Comparison of ENCODE assay signal across 8 cellular contexts in genomic region chr22:39135092-39135896, GRCh38. TPM values are rescaled to one million over a fixed set of nuclear protein-coding genes. Genes with fewer than 3 reads are reported as not detected.
A peak's percentile ranks its signal among the peaks of the same experiment; 100 is the strongest.
DNase-seq lines count a peak whose midpoint lies in the region; ATAC-seq, FAIRE-seq and TF ChIP-seq lines count a peak whose summit lies in the region.

No MANE protein-coding gene starts in this region.

- ATAC-seq in naive B cell (ENCODE audit: low read depth in 2 of 2): peak in 1 of 2 donors; percentile 61
- ATAC-seq in HG02852 (IDR thresholded peaks at IDR 0.05; ENCODE audit: unreplicated experiment): no peak
- ATAC-seq in GM18873 (IDR thresholded peaks at IDR 0.05; ENCODE audit: low FRiP score, unreplicated experiment): no peak

- peaks cover 3 to 6% (median 5%) of the 10 kb centered on the region in 3 donors for H3K4me1 Mint-ChIP-seq in naive B cell

- no peak overlapping the region for H3K27ac Mint-ChIP-seq in naive B cell

- H3K36me3 Mint-ChIP-seq in naive B cell: peaks cover 7 to 8% of the 10 kb centered on the region in 2 donors

- peak; percentile 51 for TF ChIP-seq CTCF in AG10803 (conservative IDR thresholded peaks at IDR 0.05; ENCODE audit: low read length)

- H3K9me3 Mint-ChIP-seq in naive B cell: no peaks in the 10 kb centered on the region

- TF ChIP-seq POLR2A in H54 (IDR thresholded peaks at IDR 0.05; ENCODE audit: low read depth, low read length): no peak

- H3K4me3 Mint-ChIP-seq in naive B cell: peak overlapping the region in 2 of 8 donors; percentile 44 to 47

- no peak overlapping the region for H3K4me3 ChIP-seq in AG10803 (ENCODE audit: low read length)

- FAIRE-seq in H54 (lab: Jason Lieb, UNC): no peak

- no peaks in the 10 kb centered on the region for H3K27me3 Mint-ChIP-seq in naive B cell

- DNase-seq in AG10803 (ENCODE audit: low read depth) (peak; percentile 23), H54 (ENCODE audit: insufficient read length, low spot score) (peak; percentile 34), SW480 (ENCODE audit: low spot score) (peak; percentile 54), dermis blood vessel endothelial cell (peak; percentile 74), naive B cell (peak; percentile 31), NCI-H128 (lab: John Stamatoyannopoulos, UW; ENCODE audit: unreplicated experiment) (no peak)

RNA-seq across cellular contexts. Expression of gene CBX7, which starts 17.2 kb away (rescaled TPM):
- 6.4 and 9.5 TPM in 2 replicates for total RNA-seq in dermis blood vessel endothelial cell
- polyA plus RNA-seq in naive B cell (ENCODE audit: low read depth in 6 of 6): 10 to 100 TPM in 5 of 6 donors, 1 to 10 TPM in 1; 9.9 to 38.5 (median 21.7) TPM

RNA-seq across cellular contexts. Expression of gene APOBEC3H, which starts 38.2 kb away (rescaled TPM):
- total RNA-seq in dermis blood vessel endothelial cell: not detected in 2 replicates
- polyA plus RNA-seq in naive B cell (ENCODE audit: low read depth in 6 of 6): 1 to 10 TPM in 1 of 6 donors, under 1 TPM in 1, not detected in 4; 0.77 to 1.2 TPM

RNA-seq across cellular contexts. Expression of gene APOBEC3G, which starts 58.2 kb away (rescaled TPM):
- total RNA-seq in dermis blood vessel endothelial cell: 6.0 and 10.0 TPM in 2 replicates
- polyA plus RNA-seq in naive B cell (ENCODE audit: low read depth in 6 of 6): 100 to 1,000 TPM in 4 of 6 donors, 10 to 100 TPM in 2; 87.2 to 136 (median 120) TPM
